ENCODE assay signal across 14 cellular contexts in the genomic region with DNA sequence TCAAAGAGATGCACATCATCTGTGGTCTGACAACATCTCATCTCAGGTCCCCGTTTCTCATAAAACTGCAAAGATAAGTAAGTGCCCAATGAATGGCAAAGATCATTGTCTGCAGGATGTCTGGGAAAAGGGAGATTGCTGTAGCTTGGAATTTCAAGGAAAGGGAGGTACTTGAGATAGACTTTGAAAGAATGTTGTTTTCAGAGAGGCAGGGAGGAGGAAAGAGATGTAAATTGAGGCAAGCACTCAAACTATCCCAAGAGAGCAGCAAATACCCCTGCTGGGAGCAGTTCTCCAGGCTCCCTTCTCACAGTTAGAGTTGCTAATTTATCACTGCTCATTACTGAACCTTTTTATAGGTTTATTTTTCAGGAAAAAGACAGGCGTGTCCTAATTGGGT.
"Had no signal": no experiment of that assay in that cellular context is flagged by ENCODE, and none has a peak within 500 bp of the region (broad histone marks: within the 10 kb centered on the region; RNA-seq: fewer than 3 reads in every experiment).

No MANE protein-coding gene starts in this region.

- H3K9me3 ChIP-seq: stomach, uterus had no signal

- H3K9ac ChIP-seq: parathyroid adenoma had no signal

- H3K27me3 ChIP-seq: stomach, uterus had no signal

- H3K27ac Mint-ChIP-seq: activated CD4-positive, alpha-beta memory T cell treated with anti-CD3 and anti-CD28 coated beads for 36 hours; activated naive CD8-positive, alpha-beta T cell treated with anti-CD3 and anti-CD28 coated beads, Interleukin-2, amount 50 U/mL, for 24 hours; T-helper 2 cell treated with Interferon-gamma antibody and Interleukin-4, amounts not matched to agents 5 μg/mL and 100 μg/mL, for 36 hours had no signal

- H3K27ac ChIP-seq: parathyroid adenoma, stomach, uterus had no signal

- ATAC-seq: activated CD4-positive, CD25-positive, alpha-beta regulatory T cell treated with anti-CD3 and anti-CD28 coated beads, Interleukin-2, amount 50 U/mL, for 24 hours; activated naive CD8-positive, alpha-beta T cell treated with anti-CD3 and anti-CD28 coated beads, Interleukin-2, amount 50 U/mL, for 24 hours; left lobe of liver had no signal

- H3K36me3 Mint-ChIP-seq: activated CD4-positive, alpha-beta memory T cell treated with anti-CD3 and anti-CD28 coated beads for 36 hours had no signal

- DNase-seq: activated CD4-positive, alpha-beta memory T cell treated with anti-CD3 and anti-CD28 coated beads for 36 hours; activated naive CD8-positive, alpha-beta T cell treated with anti-CD3 and anti-CD28 coated beads, Interleukin-2, amount 50 U/mL, for 24 hours; foreskin melanocyte; retina; stimulated activated CD4-positive, alpha-beta T cell treated with anti-CD3 and anti-CD28 coated beads, Interleukin-15, amount 100 ng/mL, for 24 hours; stimulated activated CD4-positive, alpha-beta T cell treated with anti-CD3 and anti-CD28 coated beads, Interleukin-4, amount 100 ng/mL, for 24 hours; stomach; SW 1271; uterus had no signal

- H3K9me3 Mint-ChIP-seq: activated CD4-positive, alpha-beta memory T cell treated with anti-CD3 and anti-CD28 coated beads for 36 hours; activated naive CD8-positive, alpha-beta T cell treated with anti-CD3 and anti-CD28 coated beads, Interleukin-2, amount 50 U/mL, for 24 hours; T-helper 2 cell treated with Interferon-gamma antibody and Interleukin-4, amounts not matched to agents 5 μg/mL and 100 μg/mL, for 36 hours had no signal

- H3K4me3 Mint-ChIP-seq: activated CD4-positive, alpha-beta memory T cell treated with anti-CD3 and anti-CD28 coated beads for 36 hours; activated naive CD8-positive, alpha-beta T cell treated with anti-CD3 and anti-CD28 coated beads, Interleukin-2, amount 50 U/mL, for 24 hours; neural crest cell; T-helper 2 cell treated with Interferon-gamma antibody and Interleukin-4, amounts not matched to agents 5 μg/mL and 100 μg/mL, for 36 hours had no signal

- H3K36me3 ChIP-seq: stomach, uterus had no signal

- H3K4me1 Mint-ChIP-seq: activated naive CD8-positive, alpha-beta T cell treated with anti-CD3 and anti-CD28 coated beads, Interleukin-2, amount 50 U/mL, for 24 hours had no signal

- H3K4me3 ChIP-seq: stomach, uterus had no signal

- H3K4me1 ChIP-seq: parathyroid adenoma, stomach, uterus had no signal
